ENCODE assay signal across 7 cellular contexts in the genomic region with DNA sequence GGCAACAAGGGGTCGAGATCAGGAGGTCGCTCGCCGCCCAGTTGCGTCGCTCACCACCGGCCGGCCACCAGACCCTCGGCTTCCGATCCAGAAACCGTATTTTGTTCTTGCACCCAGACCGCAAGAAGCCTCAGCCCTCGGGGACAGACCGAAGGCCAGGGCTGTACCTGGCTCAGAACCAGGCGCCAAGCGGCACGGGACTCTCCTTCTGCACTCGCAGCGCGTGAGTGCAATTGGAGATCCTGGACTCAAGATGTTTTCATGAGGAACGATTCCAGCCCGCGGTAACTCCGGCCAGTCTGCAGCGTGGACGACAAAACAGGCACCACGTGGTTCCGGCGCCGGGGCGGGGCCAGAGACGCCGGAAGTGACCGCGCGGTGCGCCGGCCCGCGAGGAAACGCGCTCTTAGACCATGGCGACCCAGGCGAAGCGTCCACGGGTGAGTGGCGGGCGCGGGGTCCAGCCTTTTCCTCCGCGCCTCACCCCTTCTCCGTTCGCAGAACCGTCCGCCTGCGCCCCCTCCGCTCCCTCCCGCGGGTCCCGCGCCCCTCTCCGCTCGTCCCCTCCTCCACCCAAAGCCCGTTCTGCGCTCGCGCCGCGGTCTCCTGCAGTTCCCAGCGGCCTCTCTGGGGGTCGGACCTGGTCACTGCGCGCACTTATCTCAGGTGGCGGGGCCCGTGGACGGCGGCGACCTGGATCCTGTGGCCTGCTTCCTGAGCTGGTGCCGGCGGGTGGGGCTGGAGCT. TPM values are rescaled to one million over a fixed set of nuclear protein-coding genes. Genes with fewer than 3 reads are reported as not detected.
A peak's percentile ranks its signal among the peaks of the same experiment; 100 is the strongest.
DNase-seq lines count a peak whose midpoint lies in the region; ATAC-seq, FAIRE-seq and TF ChIP-seq lines count a peak whose summit lies in the region.

A gene with protein sequence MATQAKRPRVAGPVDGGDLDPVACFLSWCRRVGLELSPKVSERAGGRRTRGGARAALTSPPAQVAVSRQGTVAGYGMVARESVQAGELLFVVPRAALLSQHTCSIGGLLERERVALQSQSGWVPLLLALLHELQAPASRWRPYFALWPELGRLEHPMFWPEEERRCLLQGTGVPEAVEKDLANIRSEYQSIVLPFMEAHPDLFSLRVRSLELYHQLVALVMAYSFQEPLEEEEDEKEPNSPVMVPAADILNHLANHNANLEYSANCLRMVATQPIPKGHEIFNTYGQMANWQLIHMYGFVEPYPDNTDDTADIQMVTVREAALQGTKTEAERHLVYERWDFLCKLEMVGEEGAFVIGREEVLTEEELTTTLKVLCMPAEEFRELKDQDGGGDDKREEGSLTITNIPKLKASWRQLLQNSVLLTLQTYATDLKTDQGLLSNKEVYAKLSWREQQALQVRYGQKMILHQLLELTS (plus strand): TSS at position 393 of the 746 bp plus-strand sequence. CDS start 21 bp downstream, at position 414.

- WGBS in mammary epithelial cell (ENCODE audit: low coverage, missing lambda C conversion rate), result under 1% methylated on average over 40 of the region's 80 CpGs
- WGBS in small intestine, 3 donors, result 0 to 2% (median 1%) methylated on average over 58 to 80 of the region's 80 CpGs

- BruUV-seq in mammary epithelial cell (replicated peaks; lab: Mats Ljungman, UMichigan), result no TSS peak

- peaks cover 12% of the 10 kb centered on the region for H3K79me2 ChIP-seq in mammary epithelial cell (ENCODE audit: insufficient read depth, low read length)

- H3K9me3 ChIP-seq in WERI-Rb-1 (ENCODE audit: severe bottlenecking) (no peaks in the 10 kb centered on the region), mammary epithelial cell (replicated peaks; ENCODE audit: insufficient read depth, low read length) (no peaks in the 10 kb centered on the region), small intestine (ENCODE audit: control insufficient read depth, low read depth) (no peaks in the 10 kb centered on the region)

- H3K27me3 ChIP-seq in WERI-Rb-1 (ENCODE audit: insufficient read depth, low read depth, severe bottlenecking), result no peaks in the 10 kb centered on the region
- H3K27me3 ChIP-seq in mammary epithelial cell (ENCODE audit: insufficient read depth, low read length), result no peaks in the 10 kb centered on the region
- H3K27me3 ChIP-seq in small intestine (ENCODE audit: control insufficient read depth in 2 of 2, insufficient read depth in 2 of 2, low read length in 2 of 2), result no peaks in the 10 kb centered on the region

- H3K9ac ChIP-seq in mammary epithelial cell (ENCODE audit: insufficient read depth, low read length), result peak within 1 kb of the TSS; percentile 44

- dilution Hi-C loops in mammary epithelial cell (cut with HindIII; ENCODE audit: low sequenced_read_pairs), result no loop called here

- peak; percentile 72 for ATAC-seq in HG02852 (IDR thresholded peaks at IDR 0.05; ENCODE audit: unreplicated experiment)

- peaks cover 17% of the 10 kb centered on the region for H3K4me1 ChIP-seq in mammary epithelial cell (ENCODE audit: insufficient read depth, low read length)
- H3K4me1 ChIP-seq in small intestine (ENCODE audit: control insufficient read depth in 2 of 2, insufficient read depth in 1 of 2, low read depth in 1 of 2, low read length in 1 of 2), result peaks cover 3% of the 10 kb centered on the region in 2 donors

- in situ Hi-C loops in mammary epithelial cell (cut with MboI; ENCODE audit: low sequenced_read_pairs in 2 of 2), result no loop called here

- CTCF ChIA-PET in mammary epithelial cell (lab: Charles Lee; ENCODE audit: low non-redundant PET), result no interaction called here

- intact Hi-C loops in mammary epithelial cell (cut with micrococcal nuclease), result loop anchor here (2.0 kb wide), 1 partner anchor 116 kb away; no protein-coding TSS in a partner anchor

- H3K36me3 ChIP-seq in WERI-Rb-1 (peaks cover 42% of the 10 kb centered on the region), mammary epithelial cell (ENCODE audit: insufficient read depth, low read length) (peaks cover 27% of the 10 kb centered on the region), small intestine (ENCODE audit: control insufficient read depth in 2 of 2, insufficient read depth in 2 of 2, low read length in 2 of 2) (peaks cover 5 to 9% of the 10 kb centered on the region in 2 donors)

- H4K20me1 ChIP-seq in mammary epithelial cell (ENCODE audit: insufficient read depth, low read length), result no peaks in the 10 kb centered on the region

- DNase-seq in GM18507 (ENCODE audit: extremely low spot score, insufficient read length, low read depth) (peak; percentile 67), NCI-H2107 (lab: John Stamatoyannopoulos, UW) (peak; percentile 23), WERI-Rb-1 (peak; percentile 86), mammary epithelial cell (peak; percentile 77), iPS-NIHi7 (ENCODE audit: extremely low spot score) (peak; percentile 83), small intestine (peak; percentile 81)

- TF ChIP-seq CTCF in WERI-Rb-1 (IDR thresholded peaks at IDR 0.05; ENCODE audit: low read depth, low read length), result peak; percentile 31; the same call in 1 of the 2 replicates
- peak in 1 of 2 donors; percentile 35 for TF ChIP-seq CTCF in mammary epithelial cell (conservative IDR thresholded peaks at IDR 0.05 in 1 of 2, IDR thresholded peaks at IDR 0.05 in 1 of 2; ENCODE audit: extremely low read depth in 1 of 2, insufficient read depth in 1 of 2, low read depth in 1 of 2, low read length in 2 of 2)

- FAIRE-seq in GM18507 (lab: Jason Lieb, UNC), result peak; percentile 81
- no peak for FAIRE-seq in small intestine (lab: Jason Lieb, UNC)

- peak within 1 kb of the TSS; percentile 92 for H3K4me2 ChIP-seq in mammary epithelial cell (ENCODE audit: insufficient read depth, low read depth, low read length)

- peak within 1 kb of the TSS; percentile 94 for H3K27ac ChIP-seq in WERI-Rb-1
- peak within 1 kb of the TSS; percentile 2 for H3K27ac ChIP-seq in mammary epithelial cell (ENCODE audit: insufficient read depth, low read depth, low read length)
- H3K27ac ChIP-seq in small intestine (ENCODE audit: low read depth in 1 of 2, low read length in 1 of 2), result peak within 1 kb of the TSS; percentile 82 to 88

- H2AFZ ChIP-seq in mammary epithelial cell (ENCODE audit: low read depth, low read length), result peak within 1 kb of the TSS; percentile 71

- H3K4me3 ChIP-seq in WERI-Rb-1 (ENCODE audit: low read depth, low read length) (peak within 1 kb of the TSS; percentile 63), mammary epithelial cell (replicated peaks in 1 of 3; ENCODE audit: insufficient read depth in 1 of 3, low read depth in 2 of 3, low read length in 3 of 3) (peak within 1 kb of the TSS; percentile 49 to 84 (median 65)), small intestine (ENCODE audit: low read depth in 1 of 2, low read length in 2 of 2) (peak within 1 kb of the TSS; percentile 89 to 92)

RNA-seq across cellular contexts. Expression of the gene that starts here (rescaled TPM):
- 10 to 100 TPM; 12.5 to 14.4 TPM for total RNA-seq in mammary epithelial cell
- 10.0 TPM for polyA plus RNA-seq in mammary epithelial cell
- polyA minus RNA-seq in mammary epithelial cell, result 7.2 TPM
- polyA plus RNA-seq in small intestine, result 1 to 10 TPM; 7.5 to 7.6 (median 7.6) TPM

Comparison
In these comparisons a context has a peak if more than half of its experiments do, and no peak if none do; other contexts are left out.
1. Peak in every context shown above with its lines: DNase-seq, ATAC-seq, H3K4me3 ChIP-seq and H3K27ac ChIP-seq.
2. DNase-seq: peak in every context shown above with its lines; median percentile 86 in WERI-Rb-1; 83 in iPS-NIHi7; 81 in small intestine; 77 in mammary epithelial cell; 67 in GM18507; 23 in NCI-H2107.
3. H3K27ac ChIP-seq: peak in every context shown above with its lines; median percentile 94 in WERI-Rb-1; 85 in small intestine; 2 in mammary epithelial cell.